Comparison of ENCODE assay signal across 24 cellular contexts in genomic region chr1:169025412-169025811, GRCh38.
DNase-seq lines count a peak whose midpoint lies in the region; ATAC-seq and TF ChIP-seq lines count a peak whose summit lies in the region.
"Had no signal": no experiment of that assay in that cellular context is flagged by ENCODE, and none has a peak within 500 bp of the region (broad histone marks: within the 10 kb centered on the region; RNA-seq: fewer than 3 reads in every experiment).

No MANE protein-coding gene starts in this region.

- DNase-seq in hepatocyte (ENCODE audit: low spot score) (no peak), WERI-Rb-1 (no peak), NK-92 (lab: John Stamatoyannopoulos, UW; ENCODE audit: unreplicated experiment) (no peak), NCI-H526 treated with DMSO at 0.1 percent for 48 hours (lab: John Stamatoyannopoulos, UW) (no peak)
- DNase-seq: activated CD8-positive, alpha-beta memory T cell treated with anti-CD3 and anti-CD28 coated beads, Interleukin-2, amount 10 ng/mL, durations not matched to agents 7 days and 5 days; CD8-positive, alpha-beta T cell; DMS53; foreskin keratinocyte; HCEC 1CT; Karpas-422; mesendoderm; NCI-H1105 treated with DMSO at 0.1 percent for 48 hours; NCI-H748 treated with DMSO at 0.1 percent for 48 hours; posterior cingulate gyrus; SK-N-SH; stimulated activated CD4-positive, alpha-beta T cell treated with anti-CD3 and anti-CD28 coated beads, Interleukin-2, amount 100 ng/mL, for 24 hours; stimulated activated naive CD8-positive, alpha-beta T cell treated with anti-CD3 and anti-CD28 coated beads, Interleukin-15, amount 100 ng/mL, for 72 hours; upper lobe of left lung had no signal

- peak overlapping the region; percentile 11 for H2AFZ ChIP-seq in hepatocyte

- no peaks in the 10 kb centered on the region for H4K20me1 ChIP-seq in hepatocyte (ENCODE audit: insufficient read depth, poor library complexity, severe bottlenecking)

- no peaks in the 10 kb centered on the region for H3K9me2 ChIP-seq in hepatocyte (replicated peaks; ENCODE audit: insufficient read depth)
- H3K9me2 ChIP-seq: SK-N-SH had no signal

- TF ChIP-seq CTCF in GM12874 (IDR thresholded peaks at IDR 0.05; ENCODE audit: insufficient read depth, low read depth, low read length) (0 out of 2 replicates have a peak, but pooled peaks have one; percentile 7), hepatocyte (IDR thresholded peaks at IDR 0.05; ENCODE audit: poor library complexity) (no peak), WERI-Rb-1 (IDR thresholded peaks at IDR 0.05; ENCODE audit: low read depth, low read length) (no peak)

- ATAC-seq in GM19467 (IDR thresholded peaks at IDR 0.05; ENCODE audit: unreplicated experiment) (peak; percentile 10), HG03103 (IDR thresholded peaks at IDR 0.05; ENCODE audit: low read depth, unreplicated experiment) (peak; percentile 5), HG02840 (IDR thresholded peaks at IDR 0.05; ENCODE audit: low FRiP score, unreplicated experiment) (no peak)
- ATAC-seq: activated CD8-positive, alpha-beta memory T cell treated with anti-CD3 and anti-CD28 coated beads, Interleukin-2, amount 10 ng/mL, durations not matched to agents 7 days and 5 days; CD8-positive, alpha-beta T cell; foreskin keratinocyte; natural killer cell treated with Interleukin-12 subunit alpha and Interleukin-12 subunit beta and Interleukin-15 and Interleukin-18, amount 100 ng/mL, for 72 hours; Panc1; stimulated activated naive CD8-positive, alpha-beta T cell treated with anti-CD3 and anti-CD28 coated beads, Interleukin-15, amount 100 ng/mL, for 72 hours had no signal

- H3K4me3 ChIP-seq in hepatocyte (no peak overlapping the region), WERI-Rb-1 (ENCODE audit: low read depth, low read length) (no peak overlapping the region)
- H3K4me3 ChIP-seq: upper lobe of left lung had no signal

- H3K9me3 ChIP-seq in hepatocyte (ENCODE audit: low read depth) (no peaks in the 10 kb centered on the region), WERI-Rb-1 (ENCODE audit: severe bottlenecking) (no peaks in the 10 kb centered on the region)
- H3K9me3 ChIP-seq: SK-N-SH, upper lobe of left lung had no signal

- no peaks in the 10 kb centered on the region for H3K36me3 ChIP-seq in hepatocyte (replicated peaks; ENCODE audit: insufficient read depth, low read depth)
- H3K36me3 ChIP-seq in WERI-Rb-1: no peaks in the 10 kb centered on the region
- H3K36me3 ChIP-seq: upper lobe of left lung had no signal

- H3K79me2 ChIP-seq in hepatocyte: no peaks in the 10 kb centered on the region

- no peaks in the 10 kb centered on the region for H3K4me1 ChIP-seq in hepatocyte (ENCODE audit: insufficient read depth)
- H3K4me1 ChIP-seq: foreskin keratinocyte, upper lobe of left lung had no signal

- H3K27ac ChIP-seq in hepatocyte: peak overlapping the region; percentile 2
- H3K27ac ChIP-seq in WERI-Rb-1: no peak overlapping the region
- H3K27ac ChIP-seq: foreskin keratinocyte, upper lobe of left lung had no signal

- 86% methylated on average over 1 of the region's 1 CpG for WGBS in hepatocyte (ENCODE audit: low lambda C conversion rate, missing lambda C conversion rate)

- H3K27me3 ChIP-seq in hepatocyte: no peaks in the 10 kb centered on the region
- no peaks in the 10 kb centered on the region for H3K27me3 ChIP-seq in WERI-Rb-1 (ENCODE audit: insufficient read depth, low read depth, severe bottlenecking)
- H3K27me3 ChIP-seq: upper lobe of left lung had no signal

- peak overlapping the region; percentile 38 for H3K4me2 ChIP-seq in hepatocyte
- H3K4me2 ChIP-seq: SK-N-SH had no signal
